8 cellular contexts compared by ENCODE assay signal in the genomic region with DNA sequence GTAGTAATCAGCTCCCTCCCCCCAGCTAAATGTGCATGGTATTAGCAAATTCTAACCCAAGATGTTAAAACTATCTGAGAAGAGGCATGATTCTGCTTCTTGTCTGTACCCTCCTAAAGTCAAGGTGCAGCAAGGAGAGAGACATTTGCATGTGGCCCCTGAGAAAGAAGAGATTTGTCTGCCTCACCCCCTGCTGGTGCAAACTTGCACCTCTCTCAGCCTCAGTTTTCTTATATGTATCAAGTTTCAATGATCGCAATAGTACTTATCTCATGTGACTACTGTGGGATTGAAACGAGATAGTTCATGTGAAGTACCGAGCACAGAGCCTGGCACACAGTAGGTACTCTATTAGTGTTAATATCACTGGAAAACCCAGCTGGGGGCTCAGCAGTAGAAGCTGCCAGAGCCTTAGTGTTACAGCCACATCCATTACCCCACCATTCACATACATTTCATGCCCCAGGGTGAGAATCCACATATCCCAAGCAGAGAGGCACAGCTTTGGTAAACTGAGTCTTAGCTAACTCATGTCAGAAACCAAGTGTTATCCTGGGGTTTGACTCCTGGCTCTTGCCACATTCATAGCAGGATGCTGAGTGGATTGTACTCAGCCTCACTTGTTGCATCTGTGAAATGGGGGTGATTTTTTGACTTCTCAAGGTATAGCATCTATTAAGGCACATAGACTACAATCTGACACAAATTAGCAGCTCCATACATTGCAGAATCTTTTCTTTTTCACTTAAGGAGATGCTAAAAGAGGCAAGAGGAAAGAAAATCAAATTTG. TPM values are rescaled to one million over a fixed set of nuclear protein-coding genes. Genes with fewer than 3 reads are reported as not detected.
DNase-seq lines count a peak whose midpoint lies in the region; ATAC-seq and TF ChIP-seq lines count a peak whose summit lies in the region.

No MANE protein-coding gene starts in this region.

- peak; percentile 10 for ATAC-seq in activated CD8-positive, alpha-beta memory T cell treated with anti-CD3 and anti-CD28 coated beads, Interleukin-2, amount 10 ng/mL, durations not matched to agents 7 days and 5 days
- ATAC-seq in thoracic aorta (ENCODE audit: insufficient number of reproducible peaks, low FRiP score, low read depth), result no peak
- no peak for ATAC-seq in HG03108 (IDR thresholded peaks at IDR 0.05; ENCODE audit: unreplicated experiment)
- ATAC-seq in HG02973 (IDR thresholded peaks at IDR 0.05; ENCODE audit: unreplicated experiment), result no peak

- no peaks in the 10 kb centered on the region for H4K20me1 ChIP-seq in KMS-11 (ENCODE audit: insufficient read depth)

- peak overlapping the region; percentile 95; the same call in 1 of the 2 replicates for H3K4me2 ChIP-seq in KMS-11

- no peaks in the 10 kb centered on the region for H3K27me3 Mint-ChIP-seq in activated CD8-positive, alpha-beta memory T cell treated with anti-CD3 and anti-CD28 coated beads, Interleukin-2, amount 10 ng/mL, durations not matched to agents 7 days and 5 days

- peaks cover 99% of the 10 kb centered on the region for H3K4me1 Mint-ChIP-seq in activated CD8-positive, alpha-beta memory T cell treated with anti-CD3 and anti-CD28 coated beads, Interleukin-2, amount 10 ng/mL, durations not matched to agents 7 days and 5 days

- H3K36me3 ChIP-seq in KMS-11 (ENCODE audit: insufficient read depth) (no peaks in the 10 kb centered on the region), thoracic aorta (no peaks in the 10 kb centered on the region)

- H3K4me1 ChIP-seq in KMS-11 (ENCODE audit: low read depth, poor library complexity, severe bottlenecking) (peaks cover 56% of the 10 kb centered on the region), thoracic aorta (ENCODE audit: control insufficient read depth in 1 of 2, low read depth in 2 of 2) (peaks cover 77 to 100% of the 10 kb centered on the region in 2 donors)

- H3K27me3 ChIP-seq in KMS-11 (ENCODE audit: insufficient read depth, low read depth), result peaks cover 3% of the 10 kb centered on the region; the same call in 1 of the 2 replicates
- no peaks in the 10 kb centered on the region for H3K27me3 ChIP-seq in thoracic aorta (replicated peaks; ENCODE audit: insufficient read depth)

- no peak overlapping the region for H2AFZ ChIP-seq in KMS-11 (ENCODE audit: low read depth)

- TF ChIP-seq CTCF in KMS-11 (conservative IDR thresholded peaks at IDR 0.05; ENCODE audit: low read depth, low read length) (peak; percentile 67; the same call in 1 of the 2 replicates), coronary artery (IDR thresholded peaks at IDR 0.05) (no peak), thoracic aorta (IDR thresholded peaks at IDR 0.05) (no peak)

- no peak overlapping the region for H3K4me3 ChIP-seq in KMS-11 (IDR thresholded peaks at IDR 0.05; ENCODE audit: insufficient read depth, low read depth, low read length)
- no peak overlapping the region for H3K4me3 ChIP-seq in coronary artery
- no peak overlapping the region for H3K4me3 ChIP-seq in thoracic aorta

- H3K4me3 Mint-ChIP-seq in activated CD8-positive, alpha-beta memory T cell treated with anti-CD3 and anti-CD28 coated beads, Interleukin-2, amount 10 ng/mL, durations not matched to agents 7 days and 5 days, result no peak overlapping the region

- DNase-seq in activated CD8-positive, alpha-beta memory T cell treated with anti-CD3 and anti-CD28 coated beads, Interleukin-2, amount 10 ng/mL, durations not matched to agents 7 days and 5 days, result peak; percentile 72
- no peak for DNase-seq in activated CD8-positive, alpha-beta memory T cell treated with anti-CD3 and anti-CD28 coated beads, Interleukin-2, amount 50 U/mL, for 48 hours
- DNase-seq in coronary artery (ENCODE audit: low spot score) (no peak), thoracic aorta (ENCODE audit: low spot score) (no peak), COLO668 (lab: John Stamatoyannopoulos, UW; ENCODE audit: unreplicated experiment) (no peak)

- H3K27ac Mint-ChIP-seq in activated CD8-positive, alpha-beta memory T cell treated with anti-CD3 and anti-CD28 coated beads, Interleukin-2, amount 10 ng/mL, durations not matched to agents 7 days and 5 days, result peak overlapping the region; percentile 79

- no peaks in the 10 kb centered on the region for H3K9me3 Mint-ChIP-seq in activated CD8-positive, alpha-beta memory T cell treated with anti-CD3 and anti-CD28 coated beads, Interleukin-2, amount 10 ng/mL, durations not matched to agents 7 days and 5 days (ENCODE audit: low read depth)

- no peak overlapping the region for H3K9ac ChIP-seq in KMS-11

- H3K9me3 ChIP-seq in thoracic aorta, result no peaks in the 10 kb centered on the region

- CTCF ChIA-PET in activated CD8-positive, alpha-beta memory T cell treated with anti-CD3 and anti-CD28 coated beads, Interleukin-2, amount 10 ng/mL, durations not matched to agents 7 days and 5 days (lab: Charles Lee), result interaction anchor here (0.7 to 8.2 kb wide), 20 partner anchors 9 to 225 kb away, joined by 3 to 101 read pairs (median 4); no protein-coding TSS in a partner anchor

- no peak overlapping the region for H3K27ac ChIP-seq in KMS-11
- H3K27ac ChIP-seq in coronary artery, result peak overlapping the region; percentile 44 to 80
- H3K27ac ChIP-seq in thoracic aorta, result peak overlapping the region; percentile 47 to 66

- no peaks in the 10 kb centered on the region for H3K79me2 ChIP-seq in KMS-11 (ENCODE audit: insufficient read depth, low read depth)

- H3K36me3 Mint-ChIP-seq in activated CD8-positive, alpha-beta memory T cell treated with anti-CD3 and anti-CD28 coated beads, Interleukin-2, amount 10 ng/mL, durations not matched to agents 7 days and 5 days, result peaks cover 50% of the 10 kb centered on the region

RNA-seq across cellular contexts. Expression of gene CD44, which starts 24.9 kb away (rescaled TPM):
- total RNA-seq in activated CD8-positive, alpha-beta memory T cell treated with anti-CD3 and anti-CD28 coated beads, Interleukin-2, amount 10 ng/mL, durations not matched to agents 7 days and 5 days, result 100 to 1,000 TPM; 212 to 294 TPM
- 100 to 1,000 TPM; 321 to 613 TPM for total RNA-seq in thoracic aorta
